Comparison of ENCODE assay signal across 12 cellular contexts in genomic region chr7:126659124-126659523, GRCh38.
DNase-seq lines count a peak whose midpoint lies in the region; ATAC-seq, FAIRE-seq and TF ChIP-seq lines count a peak whose summit lies in the region.
"Had no signal": no experiment of that assay in that cellular context is flagged by ENCODE, and none has a peak within 500 bp of the region (broad histone marks: within the 10 kb centered on the region; RNA-seq: fewer than 3 reads in every experiment).

No MANE protein-coding gene starts in this region.

- no peak for FAIRE-seq in pancreas (lab: Jason Lieb, UNC)

- ATAC-seq in GM19372 (IDR thresholded peaks at IDR 0.05; ENCODE audit: low read depth, unreplicated experiment) (peak; percentile 69), HG02759 (IDR thresholded peaks at IDR 0.05; ENCODE audit: unreplicated experiment) (peak; percentile 57), HG03442 (IDR thresholded peaks at IDR 0.05; ENCODE audit: unreplicated experiment) (peak; percentile 79), pancreas (no peak)
- ATAC-seq: naive thymus-derived CD4-positive, alpha-beta T cell; stimulated activated naive CD8-positive, alpha-beta T cell treated with anti-CD3 and anti-CD28 coated beads, Interleukin-15, Interleukin-2, amounts not matched to agents 100 U/mL and 50 U/mL, for 24 hours had no signal

- no peaks in the 10 kb centered on the region for H3K4me1 ChIP-seq in pancreas

- intact Hi-C loops in pancreas (cut with DNase I): no loop called here

- no peak overlapping the region for H3K27ac ChIP-seq in pancreas
- H3K27ac ChIP-seq: epithelial cell of prostate had no signal

- no peak for TF ChIP-seq CTCF in GM12864 (IDR thresholded peaks at IDR 0.05; ENCODE audit: low read depth, low read length, missing control alignments)
- no peak for TF ChIP-seq CTCF in pancreas (IDR thresholded peaks at IDR 0.05)

- no peaks in the 10 kb centered on the region for H3K9me3 ChIP-seq in pancreas

- WGBS in pancreas, 2 donors: 50 to 74% methylated on average over 3 of the region's 3 CpGs

- peak; percentile 72 for DNase-seq in GM12864 (ENCODE audit: low read depth)
- no peak for DNase-seq in activated CD4-positive, alpha-beta T cell treated with anti-CD3 and anti-CD28 coated beads, Interleukin-2, amount 50 U/mL, for 4 hours
- no peak for DNase-seq in stimulated activated CD4-positive, alpha-beta T cell treated with anti-CD3 and anti-CD28 coated beads, Interleukin-15, amount 100 ng/mL, for 24 hours
- no peak for DNase-seq in activated CD4-positive, alpha-beta T cell treated with anti-CD3 and anti-CD28 coated beads for 4 hours
- no peak for DNase-seq in pancreas
- DNase-seq: HCEC 1CT; naive thymus-derived CD4-positive, alpha-beta T cell; stimulated activated naive CD8-positive, alpha-beta T cell treated with anti-CD3 and anti-CD28 coated beads, Interleukin-15, Interleukin-2, amounts not matched to agents 100 U/mL and 50 U/mL, for 24 hours had no signal

- H3K4me3 ChIP-seq in GM12864 (ENCODE audit: low read depth, low read length) (no peak overlapping the region; the same call in 1 of the 2 replicates), pancreas (no peak overlapping the region)

- no peaks in the 10 kb centered on the region for H3K36me3 ChIP-seq in pancreas

- H3K27me3 ChIP-seq in pancreas: no peaks in the 10 kb centered on the region

Comparison
In these comparisons a context has a peak if more than half of its experiments do, and no peak if none do; other contexts are left out.
1. ATAC-seq: peak in GM19372 (single experiment), HG02759 (single experiment) and HG03442 (single experiment); none in pancreas (0 of 4).